ENCODE assay signal across 15 cellular contexts in the genomic region with DNA sequence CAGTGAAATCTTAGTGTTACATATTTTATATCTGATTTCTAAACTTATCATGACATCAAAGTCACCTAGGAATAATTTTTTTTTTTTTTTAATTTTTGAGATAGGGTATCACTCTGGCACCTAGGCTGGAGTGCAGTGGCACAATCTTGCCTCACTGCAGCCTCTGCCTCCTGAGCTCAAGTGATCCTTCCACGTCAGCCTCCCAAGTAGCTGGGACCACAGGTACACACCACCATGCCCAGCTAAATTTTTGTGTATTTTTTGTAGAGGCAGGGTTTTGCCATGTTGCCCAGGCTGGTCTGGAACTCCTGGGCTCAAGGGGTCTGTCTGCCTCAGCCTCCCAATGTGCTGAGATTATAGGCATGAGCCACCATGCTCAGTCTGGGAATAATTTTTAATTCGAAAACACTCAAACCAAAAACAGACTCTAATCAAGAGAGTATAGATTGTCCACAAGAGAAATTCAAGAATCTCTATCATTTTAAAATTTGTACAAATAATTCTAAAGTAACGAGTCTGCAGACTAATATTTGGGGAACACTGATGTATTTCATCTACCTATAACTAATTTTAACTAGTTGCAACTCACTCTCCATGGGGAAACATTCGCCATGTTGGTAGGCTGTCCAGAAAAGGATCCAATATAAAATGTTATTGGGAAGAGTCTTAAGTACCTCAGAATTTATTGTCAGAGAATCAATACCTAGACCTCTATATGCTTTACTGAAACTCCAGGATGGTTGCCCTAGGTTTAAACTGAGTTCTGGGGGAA. TPM values are rescaled to one million over a fixed set of nuclear protein-coding genes. Genes with fewer than 3 reads are reported as not detected.
DNase-seq lines count a peak whose midpoint lies in the region; ATAC-seq and TF ChIP-seq lines count a peak whose summit lies in the region.
"Had no signal": no experiment of that assay in that cellular context is flagged by ENCODE, and none has a peak within 500 bp of the region (broad histone marks: within the 10 kb centered on the region; RNA-seq: fewer than 3 reads in every experiment).

No MANE protein-coding gene starts in this region.

- peak overlapping the region; percentile 32 for H3K27ac ChIP-seq in SJSA1
- H3K27ac ChIP-seq: tibial artery had no signal

- peaks cover 3% of the 10 kb centered on the region for H3K36me3 Mint-ChIP-seq in progenitor cell of endocrine pancreas (ENCODE audit: insufficient read depth)

- no peaks in the 10 kb centered on the region for H3K9me3 Mint-ChIP-seq in stimulated activated naive CD8-positive, alpha-beta T cell treated with anti-CD3 and anti-CD28 coated beads, Interleukin-15, amount 100 ng/mL, for 72 hours
- H3K9me3 Mint-ChIP-seq in progenitor cell of endocrine pancreas (ENCODE audit: low read depth), result no peaks in the 10 kb centered on the region

- ATAC-seq in stimulated activated naive CD8-positive, alpha-beta T cell treated with anti-CD3 and anti-CD28 coated beads, Interleukin-15, amount 100 ng/mL, for 72 hours, result no peak
- ATAC-seq in stimulated activated naive CD8-positive, alpha-beta T cell treated with anti-CD3 and anti-CD28 coated beads, Interleukin-15, Interleukin-2, amounts not matched to agents 100 U/mL and 50 U/mL, for 24 hours, result no peak
- no peak for ATAC-seq in HG03108 (IDR thresholded peaks at IDR 0.05; ENCODE audit: unreplicated experiment)
- ATAC-seq in GM18870 (IDR thresholded peaks at IDR 0.05; ENCODE audit: unreplicated experiment), result no peak

- no peaks in the 10 kb centered on the region for H3K27me3 ChIP-seq in SJSA1 (replicated peaks)
- H3K27me3 ChIP-seq: tibial artery had no signal

- TF ChIP-seq CTCF in fibroblast of villous mesenchyme (IDR thresholded peaks at IDR 0.05; ENCODE audit: insufficient read depth, low read depth, low read length), result no peak
- no peak for TF ChIP-seq CTCF in progenitor cell of endocrine pancreas (IDR thresholded peaks at IDR 0.05; ENCODE audit: unreplicated experiment)

- no peaks in the 10 kb centered on the region for H3K9me3 ChIP-seq in SJSA1 (replicated peaks)
- H3K9me3 ChIP-seq: tibial artery had no signal

- H3K4me3 Mint-ChIP-seq in stimulated activated naive CD8-positive, alpha-beta T cell treated with anti-CD3 and anti-CD28 coated beads, Interleukin-15, amount 100 ng/mL, for 72 hours, result peak overlapping the region; percentile 21 to 50
- H3K4me3 Mint-ChIP-seq in progenitor cell of endocrine pancreas (ENCODE audit: low read depth), result no peak overlapping the region

- peaks cover 33% of the 10 kb centered on the region for H3K4me1 Mint-ChIP-seq in stimulated activated naive CD8-positive, alpha-beta T cell treated with anti-CD3 and anti-CD28 coated beads, Interleukin-15, amount 100 ng/mL, for 72 hours
- H3K4me1 Mint-ChIP-seq in progenitor cell of endocrine pancreas (ENCODE audit: low read depth), result peaks cover 27% of the 10 kb centered on the region

- peak overlapping the region in 1 of 2 donors; percentile 27 for H3K27ac Mint-ChIP-seq in stimulated activated naive CD8-positive, alpha-beta T cell treated with anti-CD3 and anti-CD28 coated beads, Interleukin-15, amount 100 ng/mL, for 72 hours
- H3K27ac Mint-ChIP-seq in progenitor cell of endocrine pancreas, result no peak overlapping the region

- H3K36me3 ChIP-seq in SJSA1, result peaks cover 27% of the 10 kb centered on the region
- H3K36me3 ChIP-seq: tibial artery had no signal

- DNase-seq in stimulated activated naive CD8-positive, alpha-beta T cell treated with anti-CD3 and anti-CD28 coated beads, Interleukin-15, amount 100 ng/mL, for 72 hours, result no peak
- no peak for DNase-seq in stimulated activated naive CD8-positive, alpha-beta T cell treated with anti-CD3 and anti-CD28 coated beads, Interleukin-15, Interleukin-2, amounts not matched to agents 100 U/mL and 50 U/mL, for 24 hours
- DNase-seq in SJSA1 (ENCODE audit: low read depth in 1 of 2, low spot score in 2 of 2) (no peak), fibroblast of villous mesenchyme (ENCODE audit: low read depth) (no peak), progenitor cell of endocrine pancreas (ENCODE audit: low spot score, unreplicated experiment) (no peak)
- no peak for DNase-seq in stimulated activated CD8-positive, alpha-beta memory T cell treated with anti-CD3 and anti-CD28 coated beads, Interleukin-4, amount 100 ng/mL, for 48 hours
- DNase-seq: activated CD4-positive, alpha-beta T cell treated with anti-CD3 and anti-CD28 coated beads, Interleukin-2, amount 50 U/mL, for 48 hours; activated gamma-delta T cell treated with Interleukin-2 at 50 U/mL for 16 hours; NCI-H1694; NCI-H524; occipital lobe; T1000; tibial artery had no signal

- H3K4me3 ChIP-seq in SJSA1 (no peak overlapping the region), fibroblast of villous mesenchyme (ENCODE audit: low read depth, low read length) (peak overlapping the region; percentile 70)
- H3K4me3 ChIP-seq: tibial artery had no signal

- H3K4me1 ChIP-seq in SJSA1 (replicated peaks), result peaks cover 38% of the 10 kb centered on the region

- no peaks in the 10 kb centered on the region for H3K27me3 Mint-ChIP-seq in stimulated activated naive CD8-positive, alpha-beta T cell treated with anti-CD3 and anti-CD28 coated beads, Interleukin-15, amount 100 ng/mL, for 72 hours
- H3K27me3 Mint-ChIP-seq in progenitor cell of endocrine pancreas, result no peaks in the 10 kb centered on the region

RNA-seq across cellular contexts. Expression of gene SLC7A11, which starts 3.4 kb away (rescaled TPM):
- 33.0 and 45.5 TPM in 2 replicates for total RNA-seq in SJSA1 (2014; rRNA removed; shearing (Covaris generic))
- total RNA-seq in fibroblast of villous mesenchyme (74.1 and 94.1 TPM in 2 replicates), progenitor cell of endocrine pancreas (8.2 and 12.3 TPM in 2 replicates)
